In the genomic region with DNA sequence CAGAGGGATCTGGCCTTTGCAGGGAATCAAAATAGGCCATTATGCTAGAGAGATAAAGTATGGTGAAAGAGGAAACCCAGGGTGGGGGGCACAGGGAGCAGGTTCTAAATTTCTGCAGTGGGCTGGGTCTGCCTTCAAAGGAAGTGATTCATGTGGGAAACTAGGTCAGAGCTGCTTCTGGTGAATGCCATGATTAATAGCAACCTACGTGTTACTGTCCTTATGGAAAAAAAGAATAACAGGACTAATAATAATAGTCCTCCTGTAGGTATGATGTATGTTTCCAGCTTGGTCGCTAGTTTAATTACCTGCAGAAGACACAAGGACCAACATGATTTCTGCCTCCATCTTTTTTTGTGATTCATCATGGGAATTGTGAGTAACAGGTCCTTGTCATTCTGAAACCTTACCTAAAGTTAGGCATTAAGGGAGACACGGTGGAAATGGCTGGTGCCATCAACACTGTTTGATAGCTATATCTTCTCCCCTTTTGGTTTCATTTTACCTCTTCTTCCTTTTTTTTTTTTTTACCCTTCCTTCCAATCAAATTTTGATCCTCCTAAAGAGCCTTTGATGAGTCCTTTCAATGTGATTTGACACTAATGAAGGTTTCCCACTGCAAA, we compare ENCODE assay signal across 10 cellular contexts.
A peak's percentile ranks its signal among the peaks of the same experiment; 100 is the strongest.
DNase-seq lines count a peak whose midpoint lies in the region; FAIRE-seq and TF ChIP-seq lines count a peak whose summit lies in the region.
"Had no signal": no experiment of that assay in that cellular context is flagged by ENCODE, and none has a peak within 500 bp of the region (broad histone marks: within the 10 kb centered on the region; RNA-seq: fewer than 3 reads in every experiment).

No MANE protein-coding gene starts in this region.

- no peak for FAIRE-seq in urothelium cell line (lab: Jason Lieb, UNC)

- H3K9me3 ChIP-seq in suprapubic skin: no peaks in the 10 kb centered on the region
- H3K9me3 ChIP-seq: BLaER1 had no signal

- no peak overlapping the region for H3K27ac ChIP-seq in suprapubic skin
- H3K27ac ChIP-seq: BLaER1 had no signal

- H3K36me3 ChIP-seq in suprapubic skin: no peaks in the 10 kb centered on the region
- H3K36me3 ChIP-seq: BLaER1 had no signal

- peak; percentile 9 for DNase-seq in stimulated activated naive CD4-positive, alpha-beta T cell treated with Interleukin-2 at 50 U/mL for 16 hours (lab: John Stamatoyannopoulos, UW)
- DNase-seq in stimulated activated naive CD4-positive, alpha-beta T cell (lab: John Stamatoyannopoulos, UW): no peak
- DNase-seq in HPDE6-E6E7 (ENCODE audit: extremely low spot score) (peak; percentile 13), choroid plexus epithelial cell (ENCODE audit: low read depth) (peak; percentile 84), urothelium cell line (ENCODE audit: low spot score) (peak; percentile 22), DMS153 treated with DMSO at 0.1 percent for 48 hours (lab: John Stamatoyannopoulos, UW; ENCODE audit: unreplicated experiment) (no peak), suprapubic skin (ENCODE audit: low spot score in 2 of 2) (no peak), NCI-H187 treated with DMSO at 0.1 percent for 48 hours (lab: John Stamatoyannopoulos, UW) (no peak)
- DNase-seq: cerebellar nuclear complex had no signal

- no peak for TF ChIP-seq EP300 in suprapubic skin (IDR thresholded peaks at IDR 0.05)

- WGBS in suprapubic skin: 33% methylated on average over 3 of the region's 3 CpGs

- TF ChIP-seq POLR2A in suprapubic skin (IDR thresholded peaks at IDR 0.05): no peak

- H3K4me3 ChIP-seq in choroid plexus epithelial cell (ENCODE audit: low read depth, low read length): no peak overlapping the region
- no peak overlapping the region for H3K4me3 ChIP-seq in suprapubic skin
- H3K4me3 ChIP-seq: BLaER1 had no signal

- H3K4me1 ChIP-seq in suprapubic skin: no peaks in the 10 kb centered on the region
- H3K4me1 ChIP-seq: BLaER1 had no signal

- TF ChIP-seq CTCF in choroid plexus epithelial cell (conservative IDR thresholded peaks at IDR 0.05; ENCODE audit: low read depth, low read length) (no peak), suprapubic skin (IDR thresholded peaks at IDR 0.05) (no peak)

- no peaks in the 10 kb centered on the region for H3K27me3 ChIP-seq in suprapubic skin
- H3K27me3 ChIP-seq: BLaER1 had no signal

Comparison
In these comparisons a context has a peak if more than half of its experiments do, and no peak if none do; other contexts are left out.
1. DNase-seq: peak in stimulated activated naive CD4-positive, alpha-beta T cell treated with Interleukin-2 at 50 U/mL for 16 hours (single experiment), HPDE6-E6E7 (single experiment), choroid plexus epithelial cell (single experiment) and urothelium cell line (single experiment); none in stimulated activated naive CD4-positive, alpha-beta T cell (0 of 6), DMS153 treated with DMSO at 0.1 percent for 48 hours (single experiment), suprapubic skin (0 of 2) and NCI-H187 treated with DMSO at 0.1 percent for 48 hours (single experiment).